In genomic region chr12:57519758-57520007, GRCh38 we compare ENCODE assay signal across 8 cellular contexts. TPM values are rescaled to one million over a fixed set of nuclear protein-coding genes. Genes with fewer than 3 reads are reported as not detected.
DNase-seq lines count a peak whose midpoint lies in the region; ATAC-seq, FAIRE-seq and TF ChIP-seq lines count a peak whose summit lies in the region.

No MANE protein-coding gene starts in this region.

- peaks cover 32% of the 10 kb centered on the region for H3K36me3 Mint-ChIP-seq in activated naive CD8-positive, alpha-beta T cell treated with anti-CD3 and anti-CD28 coated beads, Interleukin-2, amount 10 ng/mL, durations not matched to agents 7 days and 5 days

- intact Hi-C loops in left ventricle myocardium inferior (cut with micrococcal nuclease): no loop called here
- intact Hi-C loops in left ventricle myocardium superior (cut with micrococcal nuclease): no loop called here
- intact Hi-C loops in kidney (cut with DNase I): no loop called here
- intact Hi-C loops in testis (cut with DNase I; ENCODE audit: low total_unique reads): no loop called here
- intact Hi-C loops in left colon (cut with DNase I, micrococcal nuclease): no loop called here

- DNase-seq in left ventricle myocardium inferior (no peak), left ventricle myocardium superior (no peak), kidney (no peak), testis (no peak), left colon (no peak), H4 (ENCODE audit: low spot score) (no peak)
- no peak for DNase-seq in activated naive CD8-positive, alpha-beta T cell treated with anti-CD3 and anti-CD28 coated beads, Interleukin-2, amount 10 ng/mL, durations not matched to agents 7 days and 5 days

- no peak for TF ChIP-seq POLR2A in testis (IDR thresholded peaks at IDR 0.05)

- no peak for ATAC-seq in left ventricle myocardium superior
- ATAC-seq in activated naive CD8-positive, alpha-beta T cell treated with anti-CD3 and anti-CD28 coated beads, Interleukin-2, amount 10 ng/mL, durations not matched to agents 7 days and 5 days (ENCODE audit: low read depth): no peak
- ATAC-seq in left colon: no peak
- ATAC-seq in GM21825 (IDR thresholded peaks at IDR 0.05; ENCODE audit: unreplicated experiment): no peak

- WGBS in testis, 2 donors: 0% methylated on average over 3 of the region's 3 CpGs

- H3K4me1 ChIP-seq in left ventricle myocardium inferior (peaks cover 76% of the 10 kb centered on the region), kidney (ENCODE audit: control insufficient read depth in 1 of 2, insufficient read depth in 1 of 2, low read depth in 1 of 2, low read length in 2 of 2) (peaks cover 32 to 35% of the 10 kb centered on the region in 2 donors), testis (peaks cover 43% of the 10 kb centered on the region)

- H3K9me3 Mint-ChIP-seq in activated naive CD8-positive, alpha-beta T cell treated with anti-CD3 and anti-CD28 coated beads, Interleukin-2, amount 10 ng/mL, durations not matched to agents 7 days and 5 days: no peaks in the 10 kb centered on the region

- H3K27me3 Mint-ChIP-seq in activated naive CD8-positive, alpha-beta T cell treated with anti-CD3 and anti-CD28 coated beads, Interleukin-2, amount 10 ng/mL, durations not matched to agents 7 days and 5 days: no peaks in the 10 kb centered on the region

- POLR2A ChIA-PET in activated naive CD8-positive, alpha-beta T cell treated with anti-CD3 and anti-CD28 coated beads, Interleukin-2, amount 10 ng/mL, durations not matched to agents 7 days and 5 days (lab: Charles Lee): interaction anchor here (0.5 to 4.9 kb wide), 17 partner anchors 9 to 851 kb away, joined by 3 to 94 read pairs (median 5); partner anchors contain the start of genes ARHGAP9, DCTN2, INHBE and MARS1

- H3K9me3 ChIP-seq in left ventricle myocardium inferior (replicated peaks) (no peaks in the 10 kb centered on the region), kidney (ENCODE audit: control insufficient read depth in 1 of 2, low read length in 2 of 2) (no peaks in the 10 kb centered on the region), testis (no peaks in the 10 kb centered on the region)

- H3K27ac ChIP-seq in left ventricle myocardium inferior (replicated peaks) (peak overlapping the region; percentile 100), kidney (ENCODE audit: low read depth in 2 of 2, low read length in 2 of 2) (peak overlapping the region; percentile 98 to 99), testis (peak overlapping the region; percentile 97 to 99)

- H3K4me1 Mint-ChIP-seq in activated naive CD8-positive, alpha-beta T cell treated with anti-CD3 and anti-CD28 coated beads, Interleukin-2, amount 10 ng/mL, durations not matched to agents 7 days and 5 days: peaks cover 50% of the 10 kb centered on the region

- peak overlapping the region; percentile 93 for H3K4me3 ChIP-seq in left ventricle myocardium inferior
- H3K4me3 ChIP-seq in kidney (ENCODE audit: low read length in 2 of 2): peak overlapping the region; percentile 91 to 99
- peak overlapping the region; percentile 90 to 97 for H3K4me3 ChIP-seq in testis

- H3K27ac Mint-ChIP-seq in activated naive CD8-positive, alpha-beta T cell treated with anti-CD3 and anti-CD28 coated beads, Interleukin-2, amount 10 ng/mL, durations not matched to agents 7 days and 5 days: peak overlapping the region; percentile 100

- no peaks in the 10 kb centered on the region for H3K27me3 ChIP-seq in left ventricle myocardium inferior (ENCODE audit: low read depth)
- H3K27me3 ChIP-seq in testis: no peaks in the 10 kb centered on the region

- H3K4me3 Mint-ChIP-seq in activated naive CD8-positive, alpha-beta T cell treated with anti-CD3 and anti-CD28 coated beads, Interleukin-2, amount 10 ng/mL, durations not matched to agents 7 days and 5 days: peak overlapping the region; percentile 96

- peak overlapping the region; percentile 95 to 100 for H3K9ac ChIP-seq in kidney (ENCODE audit: low read length in 2 of 2)

- H3K36me3 ChIP-seq in left ventricle myocardium inferior (peaks cover 40% of the 10 kb centered on the region), kidney (ENCODE audit: control insufficient read depth in 1 of 2, insufficient read depth in 2 of 2, low read length in 2 of 2) (peaks cover 28 to 34% of the 10 kb centered on the region in 2 donors), testis (ENCODE audit: low read depth, missing control alignments) (no peaks in the 10 kb centered on the region)

- no peak for FAIRE-seq in kidney (lab: Jason Lieb, UNC)

- no peak for TF ChIP-seq CTCF in left ventricle myocardium inferior (IDR thresholded peaks at IDR 0.05; ENCODE audit: borderline replicate concordance)
- TF ChIP-seq CTCF in kidney (IDR thresholded peaks at IDR 0.05; ENCODE audit: borderline replicate concordance, extremely low read depth, insufficient read depth): no peak
- no peak for TF ChIP-seq CTCF in testis (IDR thresholded peaks at IDR 0.05)

RNA-seq across cellular contexts. Expression of gene DDIT3, which starts 0.6 kb away (rescaled TPM):
- total RNA-seq in left ventricle myocardium inferior: 20.4 TPM
- 22.2 TPM for total RNA-seq in left ventricle myocardium superior
- total RNA-seq in activated naive CD8-positive, alpha-beta T cell treated with anti-CD3 and anti-CD28 coated beads, Interleukin-2, amount 10 ng/mL, durations not matched to agents 7 days and 5 days: 10 to 100 TPM; 34.4 to 37.2 TPM
- 34.1 TPM for total RNA-seq in kidney
- polyA plus RNA-seq in kidney (ENCODE audit: insufficient read depth, low read depth, low replicate concordance): 83.1 TPM
- total RNA-seq in testis: 10 to 100 TPM; 44.2 to 45.6 TPM
- 63.9 TPM for polyA plus RNA-seq in testis (ENCODE audit: insufficient read depth, low read depth, low replicate concordance)
- total RNA-seq in left colon: 10 to 100 TPM; 19.8 to 20.5 TPM
- total RNA-seq in H4 (2014; rRNA removed; shearing (Covaris generic)): 43.2 and 50.1 TPM in 2 replicates

RNA-seq across cellular contexts. Expression of gene MBD6, which starts 2.9 kb away (rescaled TPM):
- total RNA-seq in left ventricle myocardium inferior (33.1 TPM), left ventricle myocardium superior (35.2 TPM), kidney (118 TPM), testis (100 to 1,000 TPM in 1 of 2 donors, 10 to 100 TPM in 1; 84.7 to 130 TPM), left colon (100 to 1,000 TPM; 104 to 116 TPM)
- 10 to 100 TPM; 94.2 to 96.7 TPM for total RNA-seq in activated naive CD8-positive, alpha-beta T cell treated with anti-CD3 and anti-CD28 coated beads, Interleukin-2, amount 10 ng/mL, durations not matched to agents 7 days and 5 days
- polyA plus RNA-seq in kidney (ENCODE audit: insufficient read depth, low read depth, low replicate concordance) (38.4 TPM), testis (ENCODE audit: insufficient read depth, low read depth, low replicate concordance) (86.6 TPM)
- total RNA-seq in H4 (2014; rRNA removed; shearing (Covaris generic)): 1.5 and 3.1 TPM in 2 replicates

RNA-seq across cellular contexts. Expression of gene DCTN2, which starts 27.3 kb away (rescaled TPM):
- total RNA-seq in left ventricle myocardium inferior: 87.8 TPM
- total RNA-seq in left ventricle myocardium superior: 89.2 TPM
- 10 to 100 TPM; 81.0 to 84.4 TPM for total RNA-seq in activated naive CD8-positive, alpha-beta T cell treated with anti-CD3 and anti-CD28 coated beads, Interleukin-2, amount 10 ng/mL, durations not matched to agents 7 days and 5 days
- total RNA-seq in kidney: 110 TPM
- 133 TPM for polyA plus RNA-seq in kidney (ENCODE audit: insufficient read depth, low read depth, low replicate concordance)
- total RNA-seq in testis: 100 to 1,000 TPM; 109 to 122 TPM
- 196 TPM for polyA plus RNA-seq in testis (ENCODE audit: insufficient read depth, low read depth, low replicate concordance)
- 100 to 1,000 TPM; 139 to 151 TPM for total RNA-seq in left colon
- 76.6 and 109 TPM in 2 replicates for total RNA-seq in H4 (2014; rRNA removed; shearing (Covaris generic))

RNA-seq across cellular contexts. Expression of gene KIF5A, which starts 30.2 kb away (rescaled TPM):
- total RNA-seq in left ventricle myocardium inferior (0.08 TPM), left ventricle myocardium superior (0.12 TPM), kidney (1.3 TPM), testis (1 to 10 TPM; 6.8 to 9.1 TPM), left colon (1 to 10 TPM in 1 of 2 donors, under 1 TPM in 1; 0.85 to 1.3 TPM)
- total RNA-seq in activated naive CD8-positive, alpha-beta T cell treated with anti-CD3 and anti-CD28 coated beads, Interleukin-2, amount 10 ng/mL, durations not matched to agents 7 days and 5 days: 1 to 10 TPM; 1.4 to 1.6 TPM
- polyA plus RNA-seq in kidney (ENCODE audit: insufficient read depth, low read depth, low replicate concordance) (0.69 TPM), testis (ENCODE audit: insufficient read depth, low read depth, low replicate concordance) (8.4 TPM)
- 0.27 TPM in 1 of 2 replicates, not detected in the other for total RNA-seq in H4 (2014; rRNA removed; shearing (Covaris generic))

RNA-seq across cellular contexts. Expression of gene MARS1, which starts 31.8 kb away (rescaled TPM):
- total RNA-seq in left ventricle myocardium inferior (73.1 TPM), left ventricle myocardium superior (72.7 TPM), kidney (158 TPM), testis (100 to 1,000 TPM in 1 of 2 donors, 10 to 100 TPM in 1; 90.6 to 105 TPM), left colon (100 to 1,000 TPM in 1 of 2 donors, 10 to 100 TPM in 1; 89.3 to 125 TPM)
- total RNA-seq in activated naive CD8-positive, alpha-beta T cell treated with anti-CD3 and anti-CD28 coated beads, Interleukin-2, amount 10 ng/mL, durations not matched to agents 7 days and 5 days: 100 to 1,000 TPM; 293 to 306 TPM
- polyA plus RNA-seq in kidney (ENCODE audit: insufficient read depth, low read depth, low replicate concordance) (62.8 TPM), testis (ENCODE audit: insufficient read depth, low read depth, low replicate concordance) (144 TPM)
- 118 and 121 TPM in 2 replicates for total RNA-seq in H4 (2014; rRNA removed; shearing (Covaris generic))
